Comparison of ENCODE assay signal across 1 cellular context in genomic region chr1:110053557-110054428, GRCh38.
TF ChIP-seq lines count a peak whose summit lies in the region.

No MANE protein-coding gene starts in this region.

TF ChIP-seq in H1, 55 proteins besides CTCF, POLR2A, EP300 and RAD21 (continued from another document):
- TF ChIP-seq ASH2L (IDR thresholded peaks at IDR 0.05; ENCODE audit: low read length) (no peak), JUN (IDR thresholded peaks at IDR 0.05; ENCODE audit: low read depth, low read length) (no peak), TAF1 (IDR thresholded peaks at IDR 0.05; ENCODE audit: low read depth, low read length) (no peak), PHF8 (conservative IDR thresholded peaks at IDR 0.05; ENCODE audit: low read depth, low read length) (no peak), USF2 (IDR thresholded peaks at IDR 0.05; ENCODE audit: low read length) (no peak)
